8 cellular contexts compared by ENCODE assay signal in the genomic region with DNA sequence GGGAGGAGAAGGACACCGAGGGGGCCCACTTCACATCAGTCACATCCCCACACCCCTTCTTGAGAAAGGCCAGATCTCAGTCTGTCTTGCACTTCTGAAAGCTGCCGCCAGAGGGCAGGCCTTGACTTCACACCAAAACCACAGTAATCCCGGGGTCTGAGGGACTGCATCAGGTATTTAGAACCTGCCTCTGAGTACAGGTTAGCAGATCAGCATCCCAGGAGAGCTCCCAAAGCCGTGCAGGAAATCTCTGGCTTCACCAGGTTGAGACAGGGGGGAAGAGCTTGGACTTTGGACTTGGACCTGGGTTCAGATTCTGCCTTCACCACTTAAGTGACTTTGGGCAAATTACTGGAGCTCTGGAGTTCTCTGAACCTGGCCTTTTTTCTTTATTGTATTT. TPM values are rescaled to one million over a fixed set of nuclear protein-coding genes. Genes with fewer than 3 reads are reported as not detected.
A peak's percentile ranks its signal among the peaks of the same experiment; 100 is the strongest.
DNase-seq lines count a peak whose midpoint lies in the region; ATAC-seq and TF ChIP-seq lines count a peak whose summit lies in the region.

No MANE protein-coding gene starts in this region.

- ATAC-seq in psoas muscle, result peak in 3 of 4 donors; percentile 45 to 72 (median 57)

- WGBS in SK-N-SH (ENCODE audit: low lambda C conversion rate), result 3% methylated on average over 4 of the region's 4 CpGs
- WGBS in psoas muscle, 3 donors, result 3 to 8% (median 5%) methylated on average over 4 of the region's 4 CpGs

- H2AFZ ChIP-seq in SK-N-SH (ENCODE audit: low read depth), result no peak overlapping the region

- H3K9ac ChIP-seq in SK-N-SH, result no peak overlapping the region

- POLR2A ChIA-PET in SK-N-SH (lab: Yijun Ruan, JAX), result interaction anchor here (1.3 kb wide), 1 partner anchor 246 kb away, joined by 4 read pairs; a partner anchor contains a TSS

- no peaks in the 10 kb centered on the region for H3K36me3 Mint-ChIP-seq in activated naive CD4-positive, alpha-beta T cell treated with anti-CD3 and anti-CD28 coated beads for 36 hours (ENCODE audit: low read depth)

- no peak overlapping the region for H3K27ac Mint-ChIP-seq in activated naive CD4-positive, alpha-beta T cell treated with anti-CD3 and anti-CD28 coated beads for 36 hours

- TF ChIP-seq POLR2A in vagina (IDR thresholded peaks at IDR 0.05), result no peak

- no peaks in the 10 kb centered on the region for H3K9me2 ChIP-seq in SK-N-SH

- H3K9me3 Mint-ChIP-seq in activated naive CD4-positive, alpha-beta T cell treated with anti-CD3 and anti-CD28 coated beads for 36 hours, result no peaks in the 10 kb centered on the region

- H3K4me3 Mint-ChIP-seq in activated naive CD4-positive, alpha-beta T cell treated with anti-CD3 and anti-CD28 coated beads for 36 hours, result no peak overlapping the region

- no peak overlapping the region for H3K27ac ChIP-seq in SK-N-SH (ENCODE audit: low read depth in 2 of 2, low read length in 1 of 2)
- H3K27ac ChIP-seq in psoas muscle, result no peak overlapping the region
- H3K27ac ChIP-seq in vagina, result no peak overlapping the region

- H3K36me3 ChIP-seq in SK-N-SH (replicated peaks in 1 of 2; ENCODE audit: control insufficient read depth in 1 of 2, insufficient read depth in 2 of 2, low read length in 1 of 2), result no peaks in the 10 kb centered on the region
- H3K36me3 ChIP-seq in psoas muscle (ENCODE audit: insufficient read depth in 1 of 2, low read depth in 1 of 2), result no peaks in the 10 kb centered on the region
- H3K36me3 ChIP-seq in vagina, result no peaks in the 10 kb centered on the region

- CTCF ChIA-PET in SK-N-SH (lab: Yijun Ruan, JAX), result interaction anchor here (0.6 to 2.5 kb wide), 49 partner anchors 9 to 443 kb away, joined by 3 to 15 read pairs (median 4); a partner anchor contains a TSS
- CTCF ChIA-PET in activated naive CD4-positive, alpha-beta T cell treated with anti-CD3 and anti-CD28 coated beads for 36 hours (lab: Charles Lee), result interaction anchor here (0.8 to 2.7 kb wide), 26 partner anchors 9 to 455 kb away, joined by 3 to 13 read pairs (median 4); a partner anchor contains a TSS

- peak; percentile 91 for TF ChIP-seq CTCF in GM12874 (IDR thresholded peaks at IDR 0.05; ENCODE audit: insufficient read depth, low read depth, low read length)
- TF ChIP-seq CTCF in SK-N-SH (IDR thresholded peaks at IDR 0.05), result peak; percentile 90
- TF ChIP-seq CTCF in psoas muscle (IDR thresholded peaks at IDR 0.05), result peak; percentile 75
- peak in 2 of 3 experiments; percentile 46 to 68 for TF ChIP-seq CTCF in vagina (IDR thresholded peaks at IDR 0.05)

- H4K20me1 ChIP-seq in SK-N-SH (ENCODE audit: insufficient read depth), result no peaks in the 10 kb centered on the region

- peaks cover 24% of the 10 kb centered on the region for H3K27me3 Mint-ChIP-seq in activated naive CD4-positive, alpha-beta T cell treated with anti-CD3 and anti-CD28 coated beads for 36 hours (ENCODE audit: low read depth)

- no peak overlapping the region for H3K4me2 ChIP-seq in SK-N-SH

- H3K9me3 ChIP-seq in SK-N-SH (no peaks in the 10 kb centered on the region), psoas muscle (no peaks in the 10 kb centered on the region), vagina (no peaks in the 10 kb centered on the region)

- H3K4me3 ChIP-seq in SK-N-SH (ENCODE audit: low read depth in 2 of 2, low read length in 1 of 2), result no peak overlapping the region; a peak in 1 of 4 replicates
- H3K4me3 ChIP-seq in psoas muscle, result no peak overlapping the region
- no peak overlapping the region for H3K4me3 ChIP-seq in vagina

- H3K4me1 Mint-ChIP-seq in activated naive CD4-positive, alpha-beta T cell treated with anti-CD3 and anti-CD28 coated beads for 36 hours (ENCODE audit: low read depth), result peaks cover 6% of the 10 kb centered on the region

- H3K4me1 ChIP-seq in SK-N-SH (ENCODE audit: control insufficient read depth in 1 of 2, insufficient read depth in 2 of 2, low read depth in 1 of 2, low read length in 1 of 2) (0 out of 4 replicates have a peak, but pooled peaks cover 0 to 4% of the 10 kb centered on the region in 2 experiments), psoas muscle (no peaks in the 10 kb centered on the region), vagina (peaks cover 9% of the 10 kb centered on the region)

- intact Hi-C loops in activated naive CD4-positive, alpha-beta T cell treated with anti-CD3 and anti-CD28 coated beads for 36 hours (cut with micrococcal nuclease), result loop anchor here (1.0 to 10.0 kb wide), 5 partner anchors 144 to 428 kb away; a partner anchor contains a TSS
- intact Hi-C loops in head of caudate nucleus (cut with DNase I) (no loop called here), psoas muscle (cut with DNase I) (no loop called here), vagina (cut with DNase I) (no loop called here)

- peak; percentile 56 to 72 for DNase-seq in Kasumi-1 (lab: John Stamatoyannopoulos, UW)
- DNase-seq in SK-N-SH, result peak; percentile 88
- peak; percentile 83 for DNase-seq in activated naive CD4-positive, alpha-beta T cell treated with anti-CD3 and anti-CD28 coated beads for 36 hours
- DNase-seq in head of caudate nucleus, result peak; percentile 36 to 89 (median 76)
- DNase-seq in psoas muscle, result peak; percentile 46 to 62
- no peak for DNase-seq in vagina (ENCODE audit: extremely low spot score in 2 of 2)
- no peak for DNase-seq in COLO829 (ENCODE audit: low spot score)

- TF ChIP-seq EP300 in SK-N-SH (IDR thresholded peaks at IDR 0.05; ENCODE audit: borderline replicate concordance in 1 of 2, low read depth in 1 of 2, low read length in 1 of 2), result no peak

- no peaks in the 10 kb centered on the region for H3K79me2 ChIP-seq in SK-N-SH (ENCODE audit: insufficient read depth)

- peak; percentile 89 for TF ChIP-seq RAD21 in SK-N-SH (IDR thresholded peaks at IDR 0.05; ENCODE audit: low read length)

- no peaks in the 10 kb centered on the region for H3K27me3 ChIP-seq in SK-N-SH (ENCODE audit: insufficient read depth)
- H3K27me3 ChIP-seq in psoas muscle (ENCODE audit: insufficient read depth in 3 of 3, low read length in 2 of 3), result peaks cover 0 to 29% (median 10%) of the 10 kb centered on the region in 3 donors
- no peaks in the 10 kb centered on the region for H3K27me3 ChIP-seq in vagina

- no peaks in the 10 kb centered on the region for H3F3A ChIP-seq in SK-N-SH (replicated peaks; ENCODE audit: insufficient read depth)

TF ChIP-seq in SK-N-SH, 30 proteins besides CTCF, POLR2A, EP300 and RAD21:
- TF ChIP-seq, protein P1, sequence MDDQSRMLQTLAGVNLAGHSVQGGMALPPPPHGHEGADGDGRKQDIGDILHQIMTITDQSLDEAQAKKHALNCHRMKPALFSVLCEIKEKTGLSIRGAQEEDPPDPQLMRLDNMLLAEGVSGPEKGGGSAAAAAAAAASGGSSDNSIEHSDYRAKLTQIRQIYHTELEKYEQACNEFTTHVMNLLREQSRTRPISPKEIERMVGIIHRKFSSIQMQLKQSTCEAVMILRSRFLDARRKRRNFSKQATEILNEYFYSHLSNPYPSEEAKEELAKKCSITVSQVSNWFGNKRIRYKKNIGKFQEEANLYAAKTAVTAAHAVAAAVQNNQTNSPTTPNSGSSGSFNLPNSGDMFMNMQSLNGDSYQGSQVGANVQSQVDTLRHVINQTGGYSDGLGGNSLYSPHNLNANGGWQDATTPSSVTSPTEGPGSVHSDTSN (IDR thresholded peaks at IDR 0.05), result no peak
- TF ChIP-seq CHD2 (IDR thresholded peaks at IDR 0.05; ENCODE audit: low read length, partially characterized antibody) (peak; percentile 33), RFX5 (IDR thresholded peaks at IDR 0.05; ENCODE audit: low read length) (no peak), ELF1 (IDR thresholded peaks at IDR 0.05) (no peak), JUND (IDR thresholded peaks at IDR 0.05) (no peak), MXI1 (IDR thresholded peaks at IDR 0.05; ENCODE audit: low read depth, low read length) (no peak), MEF2A (IDR thresholded peaks at IDR 0.05; ENCODE audit: borderline replicate concordance, low read depth) (no peak), TEAD4 (IDR thresholded peaks at IDR 0.05; ENCODE audit: borderline replicate concordance, insufficient read depth) (no peak), SMC3 (IDR thresholded peaks at IDR 0.05; ENCODE audit: low read depth, low read length) (peak; percentile 68)
- TF ChIP-seq, protein P2, sequence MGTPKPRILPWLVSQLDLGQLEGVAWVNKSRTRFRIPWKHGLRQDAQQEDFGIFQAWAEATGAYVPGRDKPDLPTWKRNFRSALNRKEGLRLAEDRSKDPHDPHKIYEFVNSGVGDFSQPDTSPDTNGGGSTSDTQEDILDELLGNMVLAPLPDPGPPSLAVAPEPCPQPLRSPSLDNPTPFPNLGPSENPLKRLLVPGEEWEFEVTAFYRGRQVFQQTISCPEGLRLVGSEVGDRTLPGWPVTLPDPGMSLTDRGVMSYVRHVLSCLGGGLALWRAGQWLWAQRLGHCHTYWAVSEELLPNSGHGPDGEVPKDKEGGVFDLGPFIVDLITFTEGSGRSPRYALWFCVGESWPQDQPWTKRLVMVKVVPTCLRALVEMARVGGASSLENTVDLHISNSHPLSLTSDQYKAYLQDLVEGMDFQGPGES (IDR thresholded peaks at IDR 0.05; ENCODE audit: low read depth, low read length), result no peak
- TF ChIP-seq, protein P3, sequence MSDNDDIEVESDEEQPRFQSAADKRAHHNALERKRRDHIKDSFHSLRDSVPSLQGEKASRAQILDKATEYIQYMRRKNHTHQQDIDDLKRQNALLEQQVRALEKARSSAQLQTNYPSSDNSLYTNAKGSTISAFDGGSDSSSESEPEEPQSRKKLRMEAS (IDR thresholded peaks at IDR 0.05; ENCODE audit: low read depth), result no peak

RNA-seq across cellular contexts. Expression of a gene that starts 50.3 kb away (rescaled TPM):
- polyA plus RNA-seq in SK-N-SH (2012; rRNA removed) (0.39 and 0.91 TPM in 2 replicates), psoas muscle (under 1 TPM in 1 of 3 donors, not detected in 2; 0.01 TPM)
- 0.41 and 0.72 TPM in 2 replicates for polyA plus RNA-seq in SK-N-SH (2012; cell fraction: cytosol; rRNA removed)
- 0.69 TPM in 2 replicates for polyA plus RNA-seq in SK-N-SH (2012; cell fraction: nucleus; rRNA removed)
- total RNA-seq in activated naive CD4-positive, alpha-beta T cell treated with anti-CD3 and anti-CD28 coated beads for 36 hours, result not detected
- total RNA-seq in psoas muscle (not detected), vagina (not detected)

Comparison
In these comparisons a context has a peak if more than half of its experiments do, and no peak if none do; other contexts are left out.
1. DNase-seq: peak in Kasumi-1 (2 of 2), SK-N-SH (single experiment), activated naive CD4-positive, alpha-beta T cell treated with anti-CD3 and anti-CD28 coated beads for 36 hours (single experiment), head of caudate nucleus (42 of 42) and psoas muscle (2 of 2); none in vagina (0 of 2) and COLO829 (single experiment).
2. Peak in every context shown above with its lines, with median percentiles within 50 percentile points of each other: CTCF ChIP-seq.